In the genomic region with DNA sequence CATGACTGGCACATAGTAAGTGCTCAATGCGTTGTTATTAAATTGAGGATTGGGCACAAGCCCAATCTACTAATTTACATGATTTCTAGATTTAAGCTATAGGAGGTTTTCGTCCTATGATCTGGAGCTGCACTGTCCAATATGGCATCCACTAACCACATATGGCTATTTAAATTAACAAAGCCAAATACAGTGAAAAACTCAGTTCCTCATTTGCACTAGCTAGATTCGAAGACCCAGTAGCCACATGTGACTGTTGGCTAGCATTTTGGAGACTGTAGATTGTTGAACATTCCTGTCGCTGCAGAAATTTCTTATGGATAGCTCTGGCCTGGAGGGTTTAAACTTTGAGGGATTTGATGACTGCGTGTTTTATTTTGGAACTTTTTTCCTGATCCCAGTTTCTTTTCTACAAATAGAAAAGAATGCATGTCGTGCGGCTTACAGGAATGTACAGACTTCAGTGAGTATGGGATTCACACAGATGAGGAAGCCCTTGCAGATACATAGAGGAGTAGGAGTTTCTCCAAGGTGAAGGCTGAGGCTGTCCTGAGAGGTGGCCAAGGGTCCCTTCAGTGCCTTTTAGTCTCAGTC, we compare ENCODE assay signal across 24 cellular contexts.
DNase-seq lines count a peak whose midpoint lies in the region; TF ChIP-seq lines count a peak whose summit lies in the region.
"Had no signal": no experiment of that assay in that cellular context is flagged by ENCODE, and none has a peak within 500 bp of the region (broad histone marks: within the 10 kb centered on the region; RNA-seq: fewer than 3 reads in every experiment).

No MANE protein-coding gene starts in this region.

- WGBS in trophoblast cell (ENCODE audit: extremely low coverage, insufficient coverage, insufficient read length), result no CpG with 5 or more reads among the region's 7 CpGs
- 85% methylated on average over 7 of the region's 7 CpGs for WGBS in prostate gland

- no peaks in the 10 kb centered on the region for H3K9me2 ChIP-seq in PC-9 (ENCODE audit: insufficient read depth)

- TF ChIP-seq CTCF in coronary artery (IDR thresholded peaks at IDR 0.05) (no peak), PC-9 (conservative IDR thresholded peaks at IDR 0.05) (no peak), prostate gland (IDR thresholded peaks at IDR 0.05) (no peak)

- peaks cover 2% of the 10 kb centered on the region for H3K79me2 ChIP-seq in trophoblast cell (ENCODE audit: control insufficient read depth, insufficient read depth, low read length, poor library complexity)
- H3K79me2 ChIP-seq in PC-9 (ENCODE audit: low read depth), result peaks cover 74% of the 10 kb centered on the region

- no TSS peak for BruUV-seq in PC-9 (replicated peaks; lab: Mats Ljungman, UMichigan)

- no peak overlapping the region for H3K9ac ChIP-seq in trophoblast cell (ENCODE audit: low read length)

- no peak overlapping the region for H4K12ac ChIP-seq in trophoblast cell (ENCODE audit: low read depth, low read length)

- no peak overlapping the region for H2AK5ac ChIP-seq in trophoblast cell (ENCODE audit: low read length)

- H3K27me3 ChIP-seq in trophoblast cell (ENCODE audit: insufficient read depth, low read length), result no peaks in the 10 kb centered on the region
- no peaks in the 10 kb centered on the region for H3K27me3 ChIP-seq in PC-9 (ENCODE audit: insufficient read depth, low read depth)
- H3K27me3 ChIP-seq in prostate gland (replicated peaks; ENCODE audit: insufficient read depth), result no peaks in the 10 kb centered on the region
- H3K27me3 ChIP-seq: Peyer's patch, tibial nerve had no signal

- no peak for TF ChIP-seq POLR2A in prostate gland (IDR thresholded peaks at IDR 0.05)

- no peak overlapping the region for H3K4ac ChIP-seq in trophoblast cell (ENCODE audit: low read depth, low read length)

- H2AFZ ChIP-seq in trophoblast cell (ENCODE audit: insufficient read depth, low read length, poor library complexity), result peak overlapping the region; percentile 23
- no peak overlapping the region for H2AFZ ChIP-seq in PC-9

- peak overlapping the region; percentile 39 to 50 for H3K27ac ChIP-seq in coronary artery
- H3K27ac ChIP-seq in trophoblast cell (ENCODE audit: low read depth, low read length), result no peak overlapping the region
- no peak overlapping the region for H3K27ac ChIP-seq in PC-9
- H3K27ac ChIP-seq in prostate gland, result no peak overlapping the region
- H3K27ac ChIP-seq: C4-2B had no signal

- H3K36me3 ChIP-seq in trophoblast cell (ENCODE audit: control insufficient read depth in 1 of 2, insufficient read depth in 2 of 2, low read length in 2 of 2), result no peaks in the 10 kb centered on the region
- H3K36me3 ChIP-seq in PC-9 (ENCODE audit: low read depth), result no peaks in the 10 kb centered on the region
- H3K36me3 ChIP-seq in prostate gland, result no peaks in the 10 kb centered on the region
- H3K36me3 ChIP-seq: Peyer's patch, tibial nerve had no signal

- H3K14ac ChIP-seq in trophoblast cell (ENCODE audit: low read length), result no peak overlapping the region

- CTCF ChIA-PET in PC-9 (lab: Charles Lee), result no interaction called here

- POLR2A ChIA-PET in PC-9 (lab: Charles Lee; ENCODE audit: unreplicated experiment), result interaction anchor here (0.5 to 0.6 kb wide), 2 partner anchors 45 to 273 kb away, joined by 3 to 4 read pairs; no protein-coding TSS in a partner anchor

- H3F3A ChIP-seq in PC-9 (ENCODE audit: insufficient read depth, low read depth), result peaks cover 16% of the 10 kb centered on the region

- no peaks in the 10 kb centered on the region for H4K20me1 ChIP-seq in PC-9 (ENCODE audit: insufficient read depth)

- no peaks in the 10 kb centered on the region for H3K9me3 ChIP-seq in trophoblast cell (ENCODE audit: insufficient read depth, low read depth, low read length)
- H3K9me3 ChIP-seq in PC-9 (ENCODE audit: insufficient read depth, low read depth), result no peaks in the 10 kb centered on the region
- no peaks in the 10 kb centered on the region for H3K9me3 ChIP-seq in prostate gland
- H3K9me3 ChIP-seq: Peyer's patch, tibial nerve had no signal

- no peak overlapping the region for H2BK12ac ChIP-seq in trophoblast cell (ENCODE audit: low read length)

- H2BK120ac ChIP-seq in trophoblast cell (ENCODE audit: insufficient read depth, low read length, poor library complexity), result no peak overlapping the region

- no peak overlapping the region for H3K18ac ChIP-seq in trophoblast cell (ENCODE audit: low read length)

- H3K4me3 ChIP-seq in coronary artery, result no peak overlapping the region
- no peak overlapping the region for H3K4me3 ChIP-seq in trophoblast cell (ENCODE audit: low read depth, low read length)
- H3K4me3 ChIP-seq in PC-9, result no peak overlapping the region
- no peak overlapping the region for H3K4me3 ChIP-seq in prostate gland
- H3K4me3 ChIP-seq: K562, Peyer's patch, tibial nerve had no signal

- H3K23ac ChIP-seq in trophoblast cell (ENCODE audit: low read length), result no peak overlapping the region

- H4K91ac ChIP-seq in trophoblast cell (ENCODE audit: low read depth, low read length), result no peak overlapping the region

- H3K4me1 ChIP-seq in trophoblast cell (ENCODE audit: control insufficient read depth in 1 of 2, insufficient read depth in 2 of 2, low read length in 2 of 2), result peaks cover 0 to 8% of the 10 kb centered on the region in 2 experiments
- H3K4me1 ChIP-seq in PC-9 (replicated peaks; ENCODE audit: insufficient read depth), result peaks cover 21% of the 10 kb centered on the region
- H3K4me1 ChIP-seq in prostate gland (replicated peaks), result no peaks in the 10 kb centered on the region

- peak; percentile 47 for DNase-seq in CD1c-positive myeloid dendritic cell (ENCODE audit: extremely low spot score)
- peak; percentile 80 for DNase-seq in MV-4-11 (lab: John Stamatoyannopoulos, UW)
- no peak for DNase-seq in coronary artery (ENCODE audit: low spot score)
- DNase-seq in trophoblast cell, result no peak
- DNase-seq in PC-9, result no peak
- DNase-seq in T-helper 9 cell, result no peak
- no peak for DNase-seq in prostate gland (ENCODE audit: low spot score)
- DNase-seq in ecto neural progenitor cell (ENCODE audit: low spot score), result no peak
- DNase-seq: activated CD8-positive, alpha-beta memory T cell treated with anti-CD3 and anti-CD28 coated beads, Interleukin-2, amount 50 U/mL, for 48 hours; activated naive CD8-positive, alpha-beta T cell treated with anti-CD3 and anti-CD28 coated beads for 36 hours; cerebellar nuclear complex; GDM1; HCEC 1CT; NCI-H1048; NCI-H187 treated with DMSO at 0.1 percent for 48 hours; NCI-H2227 treated with DMSO at 0.1 percent for 48 hours; NCI-H774; occipital lobe; Peyer's patch; stimulated activated CD4-positive, alpha-beta T cell treated with anti-CD3 and anti-CD28 coated beads, Interleukin-4, amount 100 ng/mL, for 24 hours; stimulated activated naive CD8-positive, alpha-beta T cell treated with anti-CD3 and anti-CD28 coated beads, Interleukin-15, Interleukin-2, amounts not matched to agents 100 U/mL and 50 U/mL, for 24 hours had no signal

- no peaks in the 10 kb centered on the region for H3K79me1 ChIP-seq in trophoblast cell (ENCODE audit: low read length)

- no peak overlapping the region for H4K8ac ChIP-seq in trophoblast cell (ENCODE audit: low read depth, low read length)

- H2BK5ac ChIP-seq in trophoblast cell (ENCODE audit: low read depth, low read length, poor library complexity), result no peak overlapping the region

- no peak overlapping the region for H3K4me2 ChIP-seq in trophoblast cell (ENCODE audit: low read length)
- no peak overlapping the region for H3K4me2 ChIP-seq in PC-9

- intact Hi-C loops in PC-9 (cut with micrococcal nuclease; ENCODE audit: unreplicated experiment), result no loop called here
- intact Hi-C loops in prostate gland (cut with DNase I), result no loop called here

Comparison
In these comparisons a context has a peak if more than half of its experiments do, and no peak if none do; other contexts are left out.
1. DNase-seq: peak in CD1c-positive myeloid dendritic cell (single experiment) and MV-4-11 (single experiment); none in coronary artery (single experiment), trophoblast cell (0 of 2), PC-9 (0 of 2), T-helper 9 cell (single experiment), prostate gland (single experiment) and ecto neural progenitor cell (single experiment).
2. H3K27ac ChIP-seq: peak in coronary artery (2 of 2); none in trophoblast cell (single experiment), PC-9 (single experiment) and prostate gland (0 of 2).